Comparison of ENCODE assay signal across 17 cellular contexts in the genomic region with DNA sequence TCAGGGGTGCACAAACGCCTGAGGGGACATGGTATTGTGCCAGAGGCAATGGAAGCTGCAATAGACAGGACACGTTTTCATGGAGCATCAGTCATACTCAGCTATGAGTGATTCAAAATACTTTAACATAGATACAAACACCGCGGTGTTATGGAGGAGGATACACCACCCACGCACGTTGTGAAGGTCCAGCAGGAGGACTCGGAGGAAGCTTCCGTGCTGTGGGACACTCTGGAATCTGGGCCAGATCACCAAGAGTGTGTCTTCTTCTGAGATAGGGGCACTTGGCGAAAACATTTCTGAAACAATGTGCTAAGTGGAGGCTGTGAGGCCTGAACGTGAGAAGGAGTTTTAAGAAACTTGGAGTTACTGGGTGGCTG.
A peak's percentile ranks its signal among the peaks of the same experiment; 100 is the strongest.
DNase-seq lines count a peak whose midpoint lies in the region; ATAC-seq lines count a peak whose summit lies in the region.
"Had no signal": no experiment of that assay in that cellular context is flagged by ENCODE, and none has a peak within 500 bp of the region (broad histone marks: within the 10 kb centered on the region; RNA-seq: fewer than 3 reads in every experiment).

No MANE protein-coding gene starts in this region.

- no peaks in the 10 kb centered on the region for H3K9me3 Mint-ChIP-seq in stimulated activated naive B cell treated with anti-CD40 and anti-IgM and Interleukin-4, amounts not matched to agents 10 μg/mL and 1 μg/mL and 100 μg/mL, for 72 hours
- H3K9me3 Mint-ChIP-seq: CD4-positive, CD25-positive, alpha-beta regulatory T cell; CD8-positive, alpha-beta memory T cell had no signal

- peak overlapping the region; percentile 44 for H3K27ac Mint-ChIP-seq in T-helper 17 cell
- peak overlapping the region; percentile 1 for H3K27ac Mint-ChIP-seq in stimulated activated naive B cell treated with anti-CD40 and anti-IgM and Interleukin-4, amounts not matched to agents 10 μg/mL and 1 μg/mL and 100 μg/mL, for 72 hours
- H3K27ac Mint-ChIP-seq: CD4-positive, CD25-positive, alpha-beta regulatory T cell had no signal

- ATAC-seq in T-helper 17 cell, result no peak
- no peak for ATAC-seq in stimulated activated naive B cell treated with anti-CD40 and anti-IgM and Interleukin-4, amounts not matched to agents 10 μg/mL and 1 μg/mL and 100 μg/mL, for 72 hours (replicated peaks)
- no peak for ATAC-seq in GM21447 (IDR thresholded peaks at IDR 0.05; ENCODE audit: unreplicated experiment)

- H3K4me3 Mint-ChIP-seq in T-helper 17 cell, result no peak overlapping the region
- H3K4me3 Mint-ChIP-seq in stimulated activated naive B cell treated with anti-CD40 and anti-IgM and Interleukin-4, amounts not matched to agents 10 μg/mL and 1 μg/mL and 100 μg/mL, for 72 hours, result no peak overlapping the region
- H3K4me3 Mint-ChIP-seq: CD4-positive, CD25-positive, alpha-beta regulatory T cell; CD8-positive, alpha-beta memory T cell had no signal

- no peaks in the 10 kb centered on the region for H3K9me3 ChIP-seq in T-helper 17 cell (ENCODE audit: control insufficient read depth, low read length, poor library complexity, severe bottlenecking)
- H3K9me3 ChIP-seq: BE2C, HAP-1 had no signal

- DNase-seq in T-helper 17 cell (no peak), islet precursor cell (peak; percentile 24), NCI-H69 (lab: John Stamatoyannopoulos, UW) (no peak), NCI-H524 treated with DMSO at 0.1 percent for 48 hours (lab: John Stamatoyannopoulos, UW) (no peak)
- DNase-seq in stimulated activated naive B cell treated with anti-CD40 and anti-IgM and Interleukin-4, amounts not matched to agents 10 μg/mL and 1 μg/mL and 100 μg/mL, for 72 hours, result no peak
- DNase-seq: ACHN; BE2C; C1 segment of cervical spinal cord; CD4-positive, CD25-positive, alpha-beta regulatory T cell; CD8-positive, alpha-beta memory T cell; COR-L47; DMS 273 treated with DMSO at 0.1 percent for 48 hours; DMS53; DND-41; EL had no signal

- H3K27me3 Mint-ChIP-seq in T-helper 17 cell, result no peaks in the 10 kb centered on the region
- H3K27me3 Mint-ChIP-seq in stimulated activated naive B cell treated with anti-CD40 and anti-IgM and Interleukin-4, amounts not matched to agents 10 μg/mL and 1 μg/mL and 100 μg/mL, for 72 hours, result no peaks in the 10 kb centered on the region
- H3K27me3 Mint-ChIP-seq: CD4-positive, CD25-positive, alpha-beta regulatory T cell; CD8-positive, alpha-beta memory T cell had no signal

- peaks cover 69% of the 10 kb centered on the region for H3K4me1 Mint-ChIP-seq in T-helper 17 cell
- no peaks in the 10 kb centered on the region for H3K4me1 Mint-ChIP-seq in stimulated activated naive B cell treated with anti-CD40 and anti-IgM and Interleukin-4, amounts not matched to agents 10 μg/mL and 1 μg/mL and 100 μg/mL, for 72 hours

- peaks cover 2% of the 10 kb centered on the region for H3K36me3 Mint-ChIP-seq in T-helper 17 cell (ENCODE audit: low read depth)
- no peaks in the 10 kb centered on the region for H3K36me3 Mint-ChIP-seq in stimulated activated naive B cell treated with anti-CD40 and anti-IgM and Interleukin-4, amounts not matched to agents 10 μg/mL and 1 μg/mL and 100 μg/mL, for 72 hours
- H3K36me3 Mint-ChIP-seq: CD4-positive, CD25-positive, alpha-beta regulatory T cell had no signal
